ENCODE assay signal across 2 cellular contexts in genomic region chr5:76264681-76265080, GRCh38.
TF ChIP-seq lines count a peak whose summit lies in the region.

No MANE protein-coding gene starts in this region.

TF ChIP-seq in HepG2, 621 proteins besides CTCF, POLR2A, EP300 and RAD21:
- TF ChIP-seq MYNN (CRISPR knock-in tag; IDR thresholded peaks at IDR 0.05; ENCODE audit: low read depth), result no peak
- TF ChIP-seq FUBP1 (CRISPR knock-in tag; IDR thresholded peaks at IDR 0.05; ENCODE audit: borderline replicate concordance), result no peak
- TF ChIP-seq ATF3 (CRISPR knock-in tag; IDR thresholded peaks at IDR 0.05), result no peak
- no peak for TF ChIP-seq ZNF407 (CRISPR knock-in tag; IDR thresholded peaks at IDR 0.05; ENCODE audit: not compliant biosample characterization)
TF ChIP-seq in HepG2: peak in this region for 0.

TF ChIP-seq in WTC11, 78 proteins besides CTCF, POLR2A, EP300 and RAD21:
- no peak for TF ChIP-seq E2F4 (CRISPR knock-in tag; IDR thresholded peaks at IDR 0.05; ENCODE audit: borderline replicate concordance, low read depth)
- no peak for TF ChIP-seq MYBL2 (CRISPR knock-in tag; IDR thresholded peaks at IDR 0.05)
- TF ChIP-seq FOXP1 (CRISPR knock-in tag; IDR thresholded peaks at IDR 0.05; ENCODE audit: borderline replicate concordance), result no peak
- TF ChIP-seq SMAD3 (CRISPR knock-in tag; IDR thresholded peaks at IDR 0.05; ENCODE audit: borderline replicate concordance), result no peak
- TF ChIP-seq, protein P1, sequence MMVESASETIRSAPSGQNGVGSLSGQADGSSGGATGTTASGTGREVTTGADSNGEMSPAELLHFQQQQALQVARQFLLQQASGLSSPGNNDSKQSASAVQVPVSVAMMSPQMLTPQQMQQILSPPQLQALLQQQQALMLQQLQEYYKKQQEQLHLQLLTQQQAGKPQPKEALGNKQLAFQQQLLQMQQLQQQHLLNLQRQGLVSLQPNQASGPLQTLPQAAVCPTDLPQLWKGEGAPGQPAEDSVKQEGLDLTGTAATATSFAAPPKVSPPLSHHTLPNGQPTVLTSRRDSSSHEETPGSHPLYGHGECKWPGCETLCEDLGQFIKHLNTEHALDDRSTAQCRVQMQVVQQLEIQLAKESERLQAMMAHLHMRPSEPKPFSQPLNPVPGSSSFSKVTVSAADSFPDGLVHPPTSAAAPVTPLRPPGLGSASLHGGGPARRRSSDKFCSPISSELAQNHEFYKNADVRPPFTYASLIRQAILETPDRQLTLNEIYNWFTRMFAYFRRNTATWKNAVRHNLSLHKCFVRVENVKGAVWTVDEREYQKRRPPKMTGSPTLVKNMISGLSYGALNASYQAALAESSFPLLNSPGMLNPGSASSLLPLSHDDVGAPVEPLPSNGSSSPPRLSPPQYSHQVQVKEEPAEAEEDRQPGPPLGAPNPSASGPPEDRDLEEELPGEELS (CRISPR knock-in tag; IDR thresholded peaks at IDR 0.05), result no peak
- no peak for TF ChIP-seq ZNF121 (CRISPR knock-in tag; IDR thresholded peaks at IDR 0.05)
- TF ChIP-seq NFATC4 (CRISPR knock-in tag; IDR thresholded peaks at IDR 0.05), result no peak
- TF ChIP-seq, protein P2, sequence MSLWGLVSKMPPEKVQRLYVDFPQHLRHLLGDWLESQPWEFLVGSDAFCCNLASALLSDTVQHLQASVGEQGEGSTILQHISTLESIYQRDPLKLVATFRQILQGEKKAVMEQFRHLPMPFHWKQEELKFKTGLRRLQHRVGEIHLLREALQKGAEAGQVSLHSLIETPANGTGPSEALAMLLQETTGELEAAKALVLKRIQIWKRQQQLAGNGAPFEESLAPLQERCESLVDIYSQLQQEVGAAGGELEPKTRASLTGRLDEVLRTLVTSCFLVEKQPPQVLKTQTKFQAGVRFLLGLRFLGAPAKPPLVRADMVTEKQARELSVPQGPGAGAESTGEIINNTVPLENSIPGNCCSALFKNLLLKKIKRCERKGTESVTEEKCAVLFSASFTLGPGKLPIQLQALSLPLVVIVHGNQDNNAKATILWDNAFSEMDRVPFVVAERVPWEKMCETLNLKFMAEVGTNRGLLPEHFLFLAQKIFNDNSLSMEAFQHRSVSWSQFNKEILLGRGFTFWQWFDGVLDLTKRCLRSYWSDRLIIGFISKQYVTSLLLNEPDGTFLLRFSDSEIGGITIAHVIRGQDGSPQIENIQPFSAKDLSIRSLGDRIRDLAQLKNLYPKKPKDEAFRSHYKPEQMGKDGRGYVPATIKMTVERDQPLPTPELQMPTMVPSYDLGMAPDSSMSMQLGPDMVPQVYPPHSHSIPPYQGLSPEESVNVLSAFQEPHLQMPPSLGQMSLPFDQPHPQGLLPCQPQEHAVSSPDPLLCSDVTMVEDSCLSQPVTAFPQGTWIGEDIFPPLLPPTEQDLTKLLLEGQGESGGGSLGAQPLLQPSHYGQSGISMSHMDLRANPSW (CRISPR knock-in tag; conservative IDR thresholded peaks at IDR 0.05; ENCODE audit: low read depth), result no peak
- no peak for TF ChIP-seq ZNF423 (CRISPR knock-in tag; IDR thresholded peaks at IDR 0.05)
